7 cellular contexts compared by ENCODE assay signal in the genomic region with DNA sequence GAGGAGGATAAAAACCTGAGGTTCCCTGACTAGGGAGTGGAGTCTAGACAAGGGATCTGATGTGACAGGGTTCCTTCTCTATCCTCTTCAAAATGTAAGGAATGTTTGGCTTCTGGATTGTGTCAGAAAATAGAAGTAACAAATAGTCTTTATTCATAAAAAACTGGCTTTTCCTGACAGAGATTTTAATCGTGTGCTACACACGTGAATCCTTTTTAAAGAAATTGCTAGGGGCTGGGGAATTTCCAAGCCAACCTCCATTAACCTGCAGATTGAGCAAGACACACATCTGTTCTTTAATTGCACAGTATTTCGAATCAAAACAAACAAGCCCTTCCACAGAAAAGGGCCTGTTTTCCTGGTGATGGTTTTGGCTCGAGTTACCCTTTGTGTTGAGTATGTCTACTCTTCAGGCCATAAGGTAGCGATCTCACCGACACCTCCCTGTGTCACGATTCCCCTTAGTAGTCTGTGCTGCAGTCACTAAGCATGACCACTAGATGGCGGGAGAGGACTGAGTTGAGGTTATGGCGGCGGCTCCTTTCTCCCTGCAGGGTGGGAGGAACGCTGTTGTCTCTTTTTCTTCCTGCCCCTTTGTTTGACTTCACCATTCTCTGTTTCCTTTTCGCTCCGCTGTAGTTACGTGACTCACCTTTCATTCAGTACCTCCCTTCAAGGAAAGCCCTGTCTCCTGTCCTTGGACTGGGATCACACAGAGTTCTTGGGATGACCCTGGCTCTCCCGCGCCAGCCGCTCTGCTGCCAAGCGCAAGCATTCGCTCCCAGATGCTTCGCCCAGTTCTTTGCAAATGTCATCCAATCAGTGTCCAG.
DNase-seq lines count a peak whose midpoint lies in the region; ATAC-seq, FAIRE-seq and TF ChIP-seq lines count a peak whose summit lies in the region.

No MANE protein-coding gene starts in this region.

- H3K9ac ChIP-seq in K562 (ENCODE audit: insufficient read depth in 1 of 2, low read depth in 2 of 2, low read length in 2 of 2) (no peak overlapping the region), skeletal muscle satellite cell (ENCODE audit: low read depth, low read length) (peak overlapping the region; percentile 64)

- 0 out of 2 replicates have a peak overlapping the region, but pooled peaks have one; percentile 70 for H2AFZ ChIP-seq in K562 (ENCODE audit: low read depth, low read length)

- CTCF ChIA-PET in K562 (lab: Yijun Ruan, JAX; ENCODE audit: low intra/inter-chr PET ratio): interaction anchor here (0.6 kb wide), 1 partner anchor 32 kb away, joined by 3 read pairs; no protein-coding TSS in a partner anchor

- WGBS in K562 (ENCODE audit: insufficient coverage, low coverage, missing lambda C conversion rate): 10% methylated on average over 13 of the region's 20 CpGs
- WGBS in iPS DF 6.9 (ENCODE audit: insufficient coverage, insufficient read length): no CpG with 5 or more reads among the region's 20 CpGs

- H3K27me3 ChIP-seq in K562 (ENCODE audit: control insufficient read depth in 2 of 2, insufficient read depth in 2 of 2, low read length in 2 of 2) (no peaks in the 10 kb centered on the region), iPS DF 6.9 (ENCODE audit: control insufficient read depth, insufficient read depth, low read length) (no peaks in the 10 kb centered on the region), skeletal muscle satellite cell (ENCODE audit: control insufficient read depth, insufficient read depth, low read length) (no peaks in the 10 kb centered on the region)

- H3K27ac ChIP-seq in K562 (ENCODE audit: extremely low read depth, low read depth, low read length) (no peak overlapping the region), iPS DF 6.9 (ENCODE audit: low read length) (no peak overlapping the region)

- ATAC-seq in HG02798 (IDR thresholded peaks at IDR 0.05; ENCODE audit: poor library complexity, unreplicated experiment) (peak; percentile 96), K562 (peak; percentile 88)

- H3K4me2 ChIP-seq in K562 (ENCODE audit: insufficient read depth, low read length) (peak overlapping the region; percentile 37), skeletal muscle satellite cell (ENCODE audit: low read length) (peak overlapping the region; percentile 91)

- TF ChIP-seq RAD21 in K562 (CRISPR knock-in tag; conservative IDR thresholded peaks at IDR 0.05 in 1 of 2, IDR thresholded peaks at IDR 0.05 in 1 of 2): peak; percentile 64 to 85

- no peaks in the 10 kb centered on the region for H3K4me1 ChIP-seq in K562 (replicated peaks in 1 of 2; ENCODE audit: control insufficient read depth in 2 of 2, insufficient read depth in 2 of 2, low read length in 2 of 2)
- H3K4me1 ChIP-seq in iPS DF 6.9 (ENCODE audit: control insufficient read depth, insufficient read depth, low read length): no peaks in the 10 kb centered on the region
- H3K4me1 ChIP-seq in skeletal muscle satellite cell (ENCODE audit: control insufficient read depth, insufficient read depth, low read length): peaks cover 8% of the 10 kb centered on the region

- FAIRE-seq in K562 (lab: Jason Lieb, UNC): peak; percentile 85

- in situ Hi-C loops in GM13976 (cut with MboI; ENCODE audit: low sequenced_read_pairs, unreplicated experiment) (loop anchor here (10.0 to 25.0 kb wide), 3 partner anchors 699 to 1186 kb away; a partner anchor contains a TSS), K562 (cut with MboI) (loop anchor here (10.0 kb wide), 1 partner anchor 441 kb away; no protein-coding TSS in a partner anchor)

- no peaks in the 10 kb centered on the region for H4K20me1 ChIP-seq in K562 (replicated peaks; ENCODE audit: control insufficient read depth, insufficient read depth, low read length)

- DNase-seq in GM13976 (ENCODE audit: low spot score) (peak; percentile 80), NCI-H1436 treated with DMSO at 0.1 percent for 48 hours (lab: John Stamatoyannopoulos, UW) (peak; percentile 36), T1000 (lab: John Stamatoyannopoulos, UW) (peak; percentile 36), K562 (ENCODE audit: extremely low read depth in 1 of 4, low spot score in 3 of 4) (peak; percentile 56 to 61 (median 58)), iPS DF 6.9 (ENCODE audit: low read depth, low spot score) (peak; percentile 82)

- intact Hi-C loops in K562 (cut with micrococcal nuclease): no loop called here

- no TSS peak for BruUV-seq in K562 (replicated peaks; lab: Mats Ljungman, UMichigan)

- H3K79me2 ChIP-seq in K562 (ENCODE audit: control insufficient read depth, insufficient read depth, low read length): no peaks in the 10 kb centered on the region

- H3K9me3 ChIP-seq in K562 (replicated peaks; ENCODE audit: control insufficient read depth, insufficient read depth, low read depth, low read length) (no peaks in the 10 kb centered on the region), iPS DF 6.9 (ENCODE audit: control insufficient read depth, insufficient read depth, low read length) (no peaks in the 10 kb centered on the region), skeletal muscle satellite cell (replicated peaks; ENCODE audit: low read length) (no peaks in the 10 kb centered on the region)

- no peak for TF ChIP-seq EP300 in K562 (IDR thresholded peaks at IDR 0.05; ENCODE audit: low read length)

- POLR2A ChIA-PET in K562 (lab: Yijun Ruan, JAX): no interaction called here

- TF ChIP-seq CTCF in GM13976 (IDR thresholded peaks at IDR 0.05; ENCODE audit: borderline replicate concordance, control extremely low read depth, extremely low read depth, insufficient read depth, missing control alignments): peak; percentile 90
- peak; percentile 67 to 81 (median 77) for TF ChIP-seq CTCF in K562 (IDR thresholded peaks at IDR 0.05 in 2 of 3, conservative IDR thresholded peaks at IDR 0.05 in 1 of 3; ENCODE audit: insufficient read depth in 2 of 3, low read depth in 1 of 3, low read length in 3 of 3)

- H3K36me3 ChIP-seq in K562 (ENCODE audit: control insufficient read depth, insufficient read depth, low read length): no peaks in the 10 kb centered on the region
- H3K36me3 ChIP-seq in iPS DF 6.9 (ENCODE audit: control insufficient read depth, insufficient read depth, low read length): no peaks in the 10 kb centered on the region
- no peaks in the 10 kb centered on the region for H3K36me3 ChIP-seq in skeletal muscle satellite cell (ENCODE audit: insufficient read depth, low read length)

- H3K9me1 ChIP-seq in K562 (ENCODE audit: control insufficient read depth, insufficient read depth, low read length): no peaks in the 10 kb centered on the region

- H3K4me3 ChIP-seq in K562 (no peak overlapping the region), iPS DF 6.9 (ENCODE audit: low read length) (no peak overlapping the region; the same call in 1 of the 2 replicates), skeletal muscle satellite cell (ENCODE audit: low read length) (peak overlapping the region; percentile 74)

- TF ChIP-seq POLR2A in K562 (conservative IDR thresholded peaks at IDR 0.05): no peak

TF ChIP-seq in K562, 482 proteins besides CTCF, POLR2A, EP300 and RAD21:
- TF ChIP-seq CC2D1A (IDR thresholded peaks at IDR 0.05) (0 out of 2 replicates have a peak, but pooled peaks have one; percentile 20), YY1 (IDR thresholded peaks at IDR 0.05; ENCODE audit: borderline replicate concordance in 1 of 3, control insufficient read depth in 1 of 3, extremely low read depth in 1 of 3, insufficient read depth in 3 of 3, insufficient read length in 1 of 3, insufficient replicate concordance in 2 of 3, low read depth in 1 of 3, low read length in 2 of 3) (peak in 1 of 3 experiments; percentile 33), NCOR1 (IDR thresholded peaks at IDR 0.05) (no peak), STAG1 (CRISPR knock-in tag; IDR thresholded peaks at IDR 0.05; ENCODE audit: borderline replicate concordance) (peak; percentile 70; the same call in 1 of the 2 replicates), SMC3 (conservative IDR thresholded peaks at IDR 0.05; ENCODE audit: insufficient read depth, low read depth, low read length) (peak; percentile 81)
- TF ChIP-seq, protein P1, sequence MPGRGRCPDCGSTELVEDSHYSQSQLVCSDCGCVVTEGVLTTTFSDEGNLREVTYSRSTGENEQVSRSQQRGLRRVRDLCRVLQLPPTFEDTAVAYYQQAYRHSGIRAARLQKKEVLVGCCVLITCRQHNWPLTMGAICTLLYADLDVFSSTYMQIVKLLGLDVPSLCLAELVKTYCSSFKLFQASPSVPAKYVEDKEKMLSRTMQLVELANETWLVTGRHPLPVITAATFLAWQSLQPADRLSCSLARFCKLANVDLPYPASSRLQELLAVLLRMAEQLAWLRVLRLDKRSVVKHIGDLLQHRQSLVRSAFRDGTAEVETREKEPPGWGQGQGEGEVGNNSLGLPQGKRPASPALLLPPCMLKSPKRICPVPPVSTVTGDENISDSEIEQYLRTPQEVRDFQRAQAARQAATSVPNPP (IDR thresholded peaks at IDR 0.05; ENCODE audit: borderline replicate concordance, insufficient read depth, insufficient read length): no peak
- TF ChIP-seq, protein P2, sequence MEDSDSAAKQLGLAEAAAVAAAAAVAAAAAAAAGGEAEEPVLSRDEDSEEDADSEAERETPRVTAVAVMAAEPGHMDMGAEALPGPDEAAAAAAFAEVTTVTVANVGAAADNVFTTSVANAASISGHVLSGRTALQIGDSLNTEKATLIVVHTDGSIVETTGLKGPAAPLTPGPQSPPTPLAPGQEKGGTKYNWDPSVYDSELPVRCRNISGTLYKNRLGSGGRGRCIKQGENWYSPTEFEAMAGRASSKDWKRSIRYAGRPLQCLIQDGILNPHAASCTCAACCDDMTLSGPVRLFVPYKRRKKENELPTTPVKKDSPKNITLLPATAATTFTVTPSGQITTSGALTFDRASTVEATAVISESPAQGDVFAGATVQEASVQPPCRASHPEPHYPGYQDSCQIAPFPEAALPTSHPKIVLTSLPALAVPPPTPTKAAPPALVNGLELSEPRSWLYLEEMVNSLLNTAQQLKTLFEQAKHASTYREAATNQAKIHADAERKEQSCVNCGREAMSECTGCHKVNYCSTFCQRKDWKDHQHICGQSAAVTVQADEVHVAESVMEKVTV (CRISPR knock-in tag; IDR thresholded peaks at IDR 0.05): 0 out of 2 replicates have a peak, but pooled peaks have one; percentile 45
